8 cellular contexts compared by ENCODE assay signal in the genomic region with DNA sequence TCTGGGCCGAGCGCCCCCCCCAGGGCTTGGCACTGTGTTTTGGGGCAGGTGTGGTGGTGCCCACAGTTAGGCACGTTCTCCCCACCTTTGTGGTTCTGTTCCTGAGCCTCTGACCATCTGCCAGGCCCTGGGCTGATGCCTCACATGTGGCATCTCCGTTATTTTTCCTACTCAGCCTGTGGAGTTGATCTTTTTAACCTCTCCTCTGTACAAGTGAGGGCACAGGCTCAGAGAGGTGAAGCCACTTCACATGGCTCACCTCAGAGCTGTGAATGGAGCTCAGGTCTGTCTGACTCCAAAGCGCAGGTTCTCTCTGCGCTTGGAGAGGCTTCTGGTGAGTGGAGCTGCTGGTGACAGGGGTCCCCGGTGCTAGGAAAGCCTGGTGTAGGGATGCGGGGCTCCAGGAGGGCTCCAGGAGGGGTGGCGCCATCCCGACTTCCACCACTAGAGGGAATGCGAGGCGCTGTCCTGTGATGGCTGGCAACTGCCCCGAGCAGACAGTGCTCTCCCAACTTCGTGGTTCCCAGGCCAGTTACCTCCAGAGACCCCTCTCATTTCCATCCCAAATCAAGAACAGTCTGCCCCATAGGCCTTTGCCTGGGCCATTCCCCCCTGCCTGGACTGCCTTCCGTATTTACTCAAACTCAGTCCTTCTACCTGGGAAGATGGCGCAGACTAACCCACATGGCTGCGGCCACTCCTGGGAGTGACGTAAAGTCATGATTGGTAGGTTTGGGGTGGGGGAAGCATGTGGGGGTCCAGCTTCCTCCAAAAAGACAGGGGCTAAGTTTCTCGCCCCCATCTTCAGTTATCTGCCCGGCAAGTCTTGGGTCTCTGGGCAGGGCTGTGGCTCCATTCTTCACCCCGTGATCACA. TPM values are rescaled to one million over a fixed set of nuclear protein-coding genes. Genes with fewer than 3 reads are reported as not detected.
DNase-seq lines count a peak whose midpoint lies in the region; ATAC-seq and TF ChIP-seq lines count a peak whose summit lies in the region.

No MANE protein-coding gene starts in this region.

- CTCF ChIA-PET in CD8-positive, alpha-beta memory T cell (lab: Charles Lee), result no interaction called here
- CTCF ChIA-PET in IMR-90 (lab: Yijun Ruan, JAX), result no interaction called here

- no peak for TF ChIP-seq POLR2A in IMR-90 (IDR thresholded peaks at IDR 0.05; ENCODE audit: low read depth, low read length)

- H4K20me1 ChIP-seq in IMR-90 (ENCODE audit: insufficient read depth, low read length), result peaks cover 11% of the 10 kb centered on the region

- no peak overlapping the region for H3K27ac Mint-ChIP-seq in CD8-positive, alpha-beta memory T cell
- H3K27ac Mint-ChIP-seq in endothelial cell (ENCODE audit: unreplicated experiment) (no peak overlapping the region), nephron (peak overlapping the region; percentile 12 to 56 (median 16))

- H3K9ac ChIP-seq in IMR-90 (ENCODE audit: low read depth, low read length), result no peak overlapping the region

- peak; percentile 95 for ATAC-seq in IMR-90 (ENCODE audit: low read depth)
- no peak for ATAC-seq in GM21381 (IDR thresholded peaks at IDR 0.05; ENCODE audit: unreplicated experiment)
- ATAC-seq in HG03460 (IDR thresholded peaks at IDR 0.05; ENCODE audit: unreplicated experiment), result no peak
- ATAC-seq in GM21723 (IDR thresholded peaks at IDR 0.05; ENCODE audit: unreplicated experiment), result no peak

- intact Hi-C loops in IMR-90 (cut with micrococcal nuclease), result no loop called here

- H3K4me1 ChIP-seq in CD8-positive, alpha-beta memory T cell (ENCODE audit: insufficient read depth, low read length), result no peaks in the 10 kb centered on the region
- H3K4me1 ChIP-seq in IMR-90 (ENCODE audit: control insufficient read depth, insufficient read depth, low read length), result no peaks in the 10 kb centered on the region

- H3K4me2 ChIP-seq in IMR-90 (ENCODE audit: low read depth, low read length), result no peak overlapping the region

- H3K56ac ChIP-seq in IMR-90 (ENCODE audit: extremely low read depth, insufficient read depth, low read length), result no peak overlapping the region

- peak overlapping the region; percentile 81 for H2AK9ac ChIP-seq in IMR-90 (replicated peaks; ENCODE audit: low read depth, low read length, poor library complexity)

- H3K4me3 ChIP-seq in CD8-positive, alpha-beta memory T cell (ENCODE audit: low read length), result no peak overlapping the region
- no peak overlapping the region for H3K4me3 ChIP-seq in IMR-90 (ENCODE audit: insufficient read depth, low read depth, low read length)

- no peak overlapping the region for H3K14ac ChIP-seq in IMR-90 (replicated peaks; ENCODE audit: low read depth, low read length)

- 50% methylated on average over 10 of the region's 21 CpGs; no CpG with 5 or more reads in 1 of the 2 experiments for WGBS in IMR-90 (ENCODE audit: extremely low coverage in 2 of 2, insufficient read length in 1 of 2), 2 experiments

- H2BK5ac ChIP-seq in IMR-90 (ENCODE audit: low read depth, low read length, poor library complexity, severe bottlenecking), result no peak overlapping the region

- peaks cover 0 to 8% (median 2%) of the 10 kb centered on the region in 3 donors for H3K36me3 Mint-ChIP-seq in CD8-positive, alpha-beta memory T cell
- peaks cover 4% of the 10 kb centered on the region for H3K36me3 Mint-ChIP-seq in endothelial cell (ENCODE audit: low read depth, unreplicated experiment)
- H3K36me3 Mint-ChIP-seq in nephron (ENCODE audit: low read depth), result peaks cover 24% of the 10 kb centered on the region

- H3K36me3 ChIP-seq in CD8-positive, alpha-beta memory T cell (ENCODE audit: insufficient read depth, low read length), result no peaks in the 10 kb centered on the region
- H3K36me3 ChIP-seq in IMR-90 (ENCODE audit: control insufficient read depth, insufficient read depth, low read length), result peaks cover 2% of the 10 kb centered on the region; the same call in 1 of the 2 replicates

- H3K27me3 ChIP-seq in CD8-positive, alpha-beta memory T cell (ENCODE audit: insufficient read depth, low read length, poor library complexity, severe bottlenecking), result peaks cover 8% of the 10 kb centered on the region
- H3K27me3 ChIP-seq in IMR-90 (ENCODE audit: control insufficient read depth, insufficient read depth, low read length), result no peaks in the 10 kb centered on the region

- dilution Hi-C loops in IMR-90 (cut with HindIII; ENCODE audit: low sequenced_read_pairs, unreplicated experiment), result no loop called here

- POLR2A ChIA-PET in CD8-positive, alpha-beta memory T cell (lab: Charles Lee), result no interaction called here
- POLR2A ChIA-PET in IMR-90 (lab: Charles Lee; ENCODE audit: unreplicated experiment), result no interaction called here

- in situ Hi-C loops in IMR-90 (cut with MboI; ENCODE audit: low sequenced_read_pairs), result no loop called here

- H3K9me3 Mint-ChIP-seq in CD8-positive, alpha-beta memory T cell, result no peaks in the 10 kb centered on the region
- H3K9me3 Mint-ChIP-seq in endothelial cell (ENCODE audit: unreplicated experiment) (no peaks in the 10 kb centered on the region), nephron (no peaks in the 10 kb centered on the region)

- peaks cover 4 to 9% of the 10 kb centered on the region in 2 donors for H3K27me3 Mint-ChIP-seq in CD8-positive, alpha-beta memory T cell
- H3K27me3 Mint-ChIP-seq in endothelial cell (ENCODE audit: unreplicated experiment) (peaks cover 5% of the 10 kb centered on the region), nephron (ENCODE audit: low read depth) (no peaks in the 10 kb centered on the region)

- H3K9me3 ChIP-seq in CD8-positive, alpha-beta memory T cell (ENCODE audit: low read length), result no peaks in the 10 kb centered on the region
- H3K9me3 ChIP-seq in IMR-90 (ENCODE audit: control insufficient read depth, insufficient read depth, low read length), result no peaks in the 10 kb centered on the region

- no peak overlapping the region for H3K23ac ChIP-seq in IMR-90 (ENCODE audit: low read depth, low read length)

- no peak overlapping the region for H2BK15ac ChIP-seq in IMR-90 (ENCODE audit: low read depth, low read length)

- peak overlapping the region; percentile 34 for H2AFZ ChIP-seq in IMR-90 (replicated peaks; ENCODE audit: low read length, poor library complexity)

- no peak overlapping the region for H4K5ac ChIP-seq in IMR-90 (ENCODE audit: low read depth, low read length)

- no peaks in the 10 kb centered on the region; the same call in 1 of the 2 replicates for H3K9me1 ChIP-seq in IMR-90 (ENCODE audit: insufficient read depth, low read length)

- DNase-seq in CD8-positive, alpha-beta memory T cell, result peak in 4 of 5 donors; percentile 21 to 58 (median 28)
- DNase-seq in IMR-90, result no peak
- DNase-seq in activated CD4-positive, alpha-beta T cell treated with anti-CD3 and anti-CD28 coated beads, Interleukin-2, amount 50 U/mL, for 4 hours, result peak; percentile 34 to 55
- DNase-seq in endothelial cell (ENCODE audit: low spot score), result peak; percentile 82

- H3K79me1 ChIP-seq in IMR-90 (ENCODE audit: low read depth in 1 of 2, low read length in 2 of 2), result peaks cover 19 to 51% of the 10 kb centered on the region in 2 experiments

- H2AK5ac ChIP-seq in IMR-90 (ENCODE audit: low read depth, low read length), result no peak overlapping the region; the same call in 1 of the 2 replicates

- peak; percentile 50 for TF ChIP-seq RAD21 in IMR-90 (IDR thresholded peaks at IDR 0.05; ENCODE audit: low read length)

- no TSS peak for BruUV-seq in IMR-90 (replicated peaks; lab: Mats Ljungman, UMichigan)

- H3K4me1 Mint-ChIP-seq in CD8-positive, alpha-beta memory T cell, result peaks cover 17 to 20% (median 18%) of the 10 kb centered on the region in 3 donors
- H3K4me1 Mint-ChIP-seq in endothelial cell (ENCODE audit: unreplicated experiment) (no peaks in the 10 kb centered on the region), nephron (peaks cover 21% of the 10 kb centered on the region)

- H4K8ac ChIP-seq in IMR-90 (ENCODE audit: low read depth in 2 of 2, low read length in 2 of 2), result no peak overlapping the region

- no peak overlapping the region for H3K4ac ChIP-seq in IMR-90 (ENCODE audit: low read depth, low read length)

- no peak overlapping the region for H3K18ac ChIP-seq in IMR-90 (ENCODE audit: low read depth, low read length)

- no peak overlapping the region for H2BK20ac ChIP-seq in IMR-90 (ENCODE audit: low read depth, low read length)

- H4K91ac ChIP-seq in IMR-90 (ENCODE audit: insufficient read depth, low read depth, low read length), result no peak overlapping the region

- H2BK120ac ChIP-seq in IMR-90 (ENCODE audit: low read depth, low read length), result no peak overlapping the region

- TF ChIP-seq CTCF in IMR-90 (conservative IDR thresholded peaks at IDR 0.05; ENCODE audit: low read depth, low read length) (peak; percentile 64), endothelial cell (IDR thresholded peaks at IDR 0.05; ENCODE audit: unreplicated experiment) (peak; percentile 87), nephron (IDR thresholded peaks at IDR 0.05; ENCODE audit: unreplicated experiment in 3 of 3) (peak; percentile 51 to 64 (median 58))

- no peak overlapping the region for H3K4me3 Mint-ChIP-seq in CD8-positive, alpha-beta memory T cell
- H3K4me3 Mint-ChIP-seq in endothelial cell (ENCODE audit: unreplicated experiment) (no peak overlapping the region), nephron (no peak overlapping the region)

- no peak overlapping the region for H3K27ac ChIP-seq in CD8-positive, alpha-beta memory T cell (ENCODE audit: low read depth, low read length)
- H3K27ac ChIP-seq in IMR-90 (ENCODE audit: insufficient read depth, low read length), result no peak overlapping the region

TF ChIP-seq in IMR-90, 13 proteins besides CTCF, POLR2A, EP300 and RAD21:
- TF ChIP-seq MXI1 (IDR thresholded peaks at IDR 0.05; ENCODE audit: borderline replicate concordance, low read depth, low read length) (no peak), SMC3 (IDR thresholded peaks at IDR 0.05; ENCODE audit: low read depth, low read length) (peak; percentile 51), MAFK (IDR thresholded peaks at IDR 0.05; ENCODE audit: low read depth, low read length) (no peak), MAZ (IDR thresholded peaks at IDR 0.05; ENCODE audit: borderline replicate concordance, low read depth, low read length) (peak; percentile 12; the same call in 1 of the 2 replicates), CEBPB (IDR thresholded peaks at IDR 0.05; ENCODE audit: low read depth, low read length) (no peak)

RNA-seq across cellular contexts. Expression of a gene that starts 9.9 kb away (rescaled TPM):
- total RNA-seq in CD8-positive, alpha-beta memory T cell, result 1 to 10 TPM; 2.5 to 3.0 TPM
- 3.3 TPM for polyA plus RNA-seq in CD8-positive, alpha-beta memory T cell
- total RNA-seq in IMR-90 (2012; rRNA removed) (5.6 and 6.1 TPM in 2 replicates), endothelial cell (ENCODE audit: unreplicated experiment) (6.2 TPM)
- polyA plus RNA-seq in IMR-90 (2012; rRNA removed), result 7.9 and 8.6 TPM in 2 replicates
- 6.7 and 7.3 TPM in 2 replicates for polyA plus RNA-seq in IMR-90 (2012; cell fraction: cytosol; rRNA removed)
- 6.3 and 6.4 TPM in 2 replicates for polyA plus RNA-seq in IMR-90 (2012; cell fraction: nucleus; rRNA removed; ENCODE audit: low replicate concordance)

RNA-seq across cellular contexts. Expression of a gene that starts 47.0 kb away (rescaled TPM):
- 10 to 100 TPM; 32.1 to 33.9 TPM for total RNA-seq in CD8-positive, alpha-beta memory T cell
- polyA plus RNA-seq in CD8-positive, alpha-beta memory T cell, result 18.3 TPM
- total RNA-seq in IMR-90 (2012; rRNA removed) (2.7 and 3.1 TPM in 2 replicates), endothelial cell (ENCODE audit: unreplicated experiment) (63.3 TPM)
- 9.5 and 10.8 TPM in 2 replicates for polyA plus RNA-seq in IMR-90 (2012; rRNA removed)
- 5.9 and 8.8 TPM in 2 replicates for polyA plus RNA-seq in IMR-90 (2012; cell fraction: cytosol; rRNA removed)
- polyA plus RNA-seq in IMR-90 (2012; cell fraction: nucleus; rRNA removed; ENCODE audit: low replicate concordance), result 29.1 and 35.2 TPM in 2 replicates

Comparison
In these comparisons a context has a peak if more than half of its experiments do, and no peak if none do; other contexts are left out.
1. H3K27ac Mint-ChIP-seq: peak in nephron (3 of 3); none in CD8-positive, alpha-beta memory T cell (0 of 8) and endothelial cell (single experiment).
2. Peak in every context shown above with its lines, with median percentiles within 50 percentile points of each other: CTCF ChIP-seq.